Comparison of ENCODE assay signal across 30 cellular contexts in genomic region chr12:13606290-13606689, GRCh38.
A peak's percentile ranks its signal among the peaks of the same experiment; 100 is the strongest.
DNase-seq lines count a peak whose midpoint lies in the region; ATAC-seq and TF ChIP-seq lines count a peak whose summit lies in the region.
"Had no signal": no experiment of that assay in that cellular context is flagged by ENCODE, and none has a peak within 500 bp of the region (broad histone marks: within the 10 kb centered on the region; RNA-seq: fewer than 3 reads in every experiment).

No MANE protein-coding gene starts in this region.

- peaks cover 11% of the 10 kb centered on the region for H3K4me1 Mint-ChIP-seq in glutamatergic neuron (ENCODE audit: low read depth, unreplicated experiment)
- no peaks in the 10 kb centered on the region for H3K4me1 Mint-ChIP-seq in effector memory CD8-positive, alpha-beta T cell (ENCODE audit: low read depth in 2 of 2)

- H3K27ac Mint-ChIP-seq in glutamatergic neuron (ENCODE audit: unreplicated experiment): no peak overlapping the region
- H3K27ac Mint-ChIP-seq in effector memory CD8-positive, alpha-beta T cell: no peak overlapping the region
- H3K27ac Mint-ChIP-seq: activated CD4-positive, alpha-beta memory T cell treated with anti-CD3 and anti-CD28 coated beads for 36 hours; activated naive CD4-positive, alpha-beta T cell treated with anti-CD3 and anti-CD28 coated beads, Interleukin-2, amount 50 U/mL, for 72 hours had no signal

- no peaks in the 10 kb centered on the region for H3K79me2 ChIP-seq in HCT116 (ENCODE audit: insufficient read depth, low read length)

- TF ChIP-seq POLR2A in HCT116 (IDR thresholded peaks at IDR 0.05; ENCODE audit: borderline replicate concordance, extremely low read depth, insufficient read depth, insufficient read length) (no peak), adrenal gland (IDR thresholded peaks at IDR 0.05) (no peak)

- H3K9me2 ChIP-seq in HCT116 (ENCODE audit: insufficient read depth): no peaks in the 10 kb centered on the region

- no peaks in the 10 kb centered on the region for H3K9me3 ChIP-seq in HCT116 (ENCODE audit: control insufficient read depth in 1 of 2, insufficient read depth in 1 of 2, low read depth in 1 of 2, low read length in 2 of 2)
- H3K9me3 ChIP-seq in adrenal gland (replicated peaks in 1 of 3): no peaks in the 10 kb centered on the region
- H3K9me3 ChIP-seq: Caco-2, colonic mucosa, right lobe of liver, upper lobe of left lung had no signal

- peaks cover 5% of the 10 kb centered on the region for H3K36me3 Mint-ChIP-seq in glutamatergic neuron (ENCODE audit: unreplicated experiment)
- H3K36me3 Mint-ChIP-seq in effector memory CD8-positive, alpha-beta T cell (ENCODE audit: insufficient read depth): no peaks in the 10 kb centered on the region
- H3K36me3 Mint-ChIP-seq: activated CD4-positive, alpha-beta memory T cell treated with anti-CD3 and anti-CD28 coated beads for 36 hours; activated naive CD4-positive, alpha-beta T cell treated with anti-CD3 and anti-CD28 coated beads, Interleukin-2, amount 50 U/mL, for 72 hours had no signal

- BruUV-seq in HCT116 (replicated peaks; lab: Mats Ljungman, UMichigan): no TSS peak

- peaks cover 6% of the 10 kb centered on the region for H3K9me3 Mint-ChIP-seq in glutamatergic neuron (ENCODE audit: unreplicated experiment)
- peaks cover 6 to 8% of the 10 kb centered on the region in 2 donors for H3K9me3 Mint-ChIP-seq in effector memory CD8-positive, alpha-beta T cell
- H3K9me3 Mint-ChIP-seq: activated CD4-positive, alpha-beta memory T cell treated with anti-CD3 and anti-CD28 coated beads for 36 hours; activated naive CD4-positive, alpha-beta T cell treated with anti-CD3 and anti-CD28 coated beads, Interleukin-2, amount 50 U/mL, for 72 hours had no signal

- H3K27ac ChIP-seq in HCT116 (ENCODE audit: low read depth, low read length): no peak overlapping the region
- H3K27ac ChIP-seq in adrenal gland: no peak overlapping the region
- H3K27ac ChIP-seq: BLaER1 treated with 17β-estradiol and CSF1 and Interleukin-3, amounts not matched to agents 10 nM and 100 nM; colonic mucosa; right lobe of liver; upper lobe of left lung had no signal

- CTCF ChIA-PET in HCT116 (lab: Charles Lee): no interaction called here

- TF ChIP-seq RAD21 in HCT116 (IDR thresholded peaks at IDR 0.05; ENCODE audit: low read depth): no peak

- ATAC-seq in HCT116 (peak; percentile 57; the same call in 1 of the 2 replicates), GM21390 (IDR thresholded peaks at IDR 0.05; ENCODE audit: unreplicated experiment) (no peak)
- no peak for ATAC-seq in effector memory CD8-positive, alpha-beta T cell (replicated peaks)
- ATAC-seq: activated CD4-positive, CD25-positive, alpha-beta regulatory T cell treated with anti-CD3 and anti-CD28 coated beads, Interleukin-2, amount 50 U/mL, for 24 hours; activated naive CD4-positive, alpha-beta T cell treated with anti-CD3 and anti-CD28 coated beads, Interleukin-2, amount 50 U/mL, for 72 hours; left cardiac atrium; Panc1; right lobe of liver had no signal

- peaks cover 3 to 14% of the 10 kb centered on the region in 2 experiments; a peak in 1 of 4 replicates for H3K4me1 ChIP-seq in HCT116 (ENCODE audit: control insufficient read depth in 1 of 2, insufficient read depth in 2 of 2, low read length in 2 of 2)
- H3K4me1 ChIP-seq in adrenal gland (replicated peaks in 1 of 2): no peaks in the 10 kb centered on the region
- H3K4me1 ChIP-seq: Caco-2, colonic mucosa, right lobe of liver, upper lobe of left lung had no signal

- H3K36me3 ChIP-seq in HCT116 (ENCODE audit: control insufficient read depth in 1 of 2, insufficient read depth in 2 of 2, low read length in 2 of 2): no peaks in the 10 kb centered on the region; a peak in 1 of 4 replicates
- H3K36me3 ChIP-seq in adrenal gland (replicated peaks in 1 of 2): no peaks in the 10 kb centered on the region
- H3K36me3 ChIP-seq: BLaER1 treated with 17β-estradiol and CSF1 and Interleukin-3, amounts not matched to agents 10 nM and 100 nM; colonic mucosa; right lobe of liver; upper lobe of left lung had no signal

- H3K9ac ChIP-seq in HCT116 (ENCODE audit: low read length): no peak overlapping the region
- H3K9ac ChIP-seq: BLaER1 treated with 17β-estradiol and CSF1 and Interleukin-3, amounts not matched to agents 10 nM and 100 nM had no signal

- WGBS in adrenal gland, 4 donors: 48 to 54% (median 49%) methylated on average over 3 to 4 of the region's 4 CpGs

- H3K27me3 ChIP-seq in HCT116 (ENCODE audit: insufficient read depth, low read length) (no peaks in the 10 kb centered on the region), adrenal gland (no peaks in the 10 kb centered on the region)
- H3K27me3 ChIP-seq: BLaER1 treated with 17β-estradiol and CSF1 and Interleukin-3, amounts not matched to agents 10 nM and 100 nM; colonic mucosa; right lobe of liver; upper lobe of left lung had no signal

- H3K27me3 Mint-ChIP-seq in glutamatergic neuron (ENCODE audit: unreplicated experiment): no peaks in the 10 kb centered on the region
- H3K27me3 Mint-ChIP-seq in effector memory CD8-positive, alpha-beta T cell: no peaks in the 10 kb centered on the region
- H3K27me3 Mint-ChIP-seq: activated CD4-positive, alpha-beta memory T cell treated with anti-CD3 and anti-CD28 coated beads for 36 hours had no signal

- H3K4me3 ChIP-seq in HCT116 (replicated peaks in 1 of 2; ENCODE audit: low read depth in 1 of 2, low read length in 2 of 2) (no peak overlapping the region), adrenal gland (no peak overlapping the region)
- H3K4me3 ChIP-seq: BLaER1 treated with 17β-estradiol and CSF1 and Interleukin-3, amounts not matched to agents 10 nM and 100 nM; colonic mucosa; right lobe of liver; upper lobe of left lung had no signal

- peak; percentile 2 for DNase-seq in COLO668 (lab: John Stamatoyannopoulos, UW; ENCODE audit: unreplicated experiment)
- DNase-seq in HCT116 (ENCODE audit: low read depth, low spot score): no peak
- peak; percentile 20 for DNase-seq in NCI-H748 treated with DMSO at 0.1 percent for 48 hours (lab: John Stamatoyannopoulos, UW)
- DNase-seq in glutamatergic neuron: peak; percentile 21
- no peak for DNase-seq in effector memory CD8-positive, alpha-beta T cell
- DNase-seq in adrenal gland: no peak
- DNase-seq: activated CD4-positive, alpha-beta memory T cell treated with anti-CD3 and anti-CD28 coated beads for 36 hours; activated CD8-positive, alpha-beta memory T cell treated with anti-CD3 and anti-CD28 coated beads, Interleukin-2, amount 50 U/mL, for 4 hours; anterior cingulate cortex; colonic mucosa; effector CD8-positive, alpha-beta T cell; erythroblast; head of caudate nucleus; left cardiac atrium; NCI-H1105; NCI-H2029; NCI-H446; posterior cingulate gyrus; right lobe of liver; SHP77 treated with DMSO at 0.1 percent for 48 hours; stimulated activated CD4-positive, alpha-beta T cell treated with anti-CD3 and anti-CD28 coated beads, Interleukin-12 subunit alpha, Interleukin-12 subunit beta, amount 100 ng/mL, for 4 hours; stimulated activated CD4-positive, alpha-beta T cell treated with anti-CD3 and anti-CD28 coated beads, Interleukin-4, amount 100 ng/mL, for 1 hour; SW 1271; upper lobe of left lung had no signal

- H2AFZ ChIP-seq in HCT116 (ENCODE audit: low read depth, low read length, poor library complexity, severe bottlenecking): no peak overlapping the region

- TF ChIP-seq CTCF in HCT116 (IDR thresholded peaks at IDR 0.05 in 2 of 3, conservative IDR thresholded peaks at IDR 0.05 in 1 of 3; ENCODE audit: borderline replicate concordance in 1 of 3, insufficient read depth in 1 of 3, low read depth in 2 of 3, low read length in 2 of 3) (no peak), glutamatergic neuron (IDR thresholded peaks at IDR 0.05; ENCODE audit: partially characterized antibody, unreplicated experiment) (no peak), adrenal gland (IDR thresholded peaks at IDR 0.05) (no peak)

- H3K4me3 Mint-ChIP-seq in glutamatergic neuron (ENCODE audit: unreplicated experiment): no peak overlapping the region
- H3K4me3 Mint-ChIP-seq in effector memory CD8-positive, alpha-beta T cell: no peak overlapping the region
- H3K4me3 Mint-ChIP-seq: activated CD4-positive, alpha-beta memory T cell treated with anti-CD3 and anti-CD28 coated beads for 36 hours had no signal

- POLR2A ChIA-PET in HCT116 (lab: Charles Lee): no interaction called here

- intact Hi-C loops in HCT116 (cut with micrococcal nuclease) (no loop called here), adrenal gland (cut with DNase I) (no loop called here)

- H3K4me2 ChIP-seq in HCT116 (ENCODE audit: low read length): no peak overlapping the region

- no peaks in the 10 kb centered on the region for H4K20me1 ChIP-seq in HCT116 (ENCODE audit: insufficient read depth)
- H4K20me1 ChIP-seq: BLaER1 treated with 17β-estradiol and CSF1 and Interleukin-3, amounts not matched to agents 10 nM and 100 nM had no signal

- RAD21 ChIA-PET in HCT116 (lab: Charles Lee; ENCODE audit: low non-redundant PET in 1 of 2, low total read pairs in 2 of 2, uncharacterized antibody in 2 of 2, unreplicated experiment in 2 of 2): no interaction called here

TF ChIP-seq in HCT116, 20 proteins besides CTCF, POLR2A, EP300 and RAD21:
- TF ChIP-seq POLR2AphosphoS5 (IDR thresholded peaks at IDR 0.05; ENCODE audit: low read depth, low read length) (no peak), ATF3 (IDR thresholded peaks at IDR 0.05) (no peak), ZFX (IDR thresholded peaks at IDR 0.05) (no peak), TCF7L2 (IDR thresholded peaks at IDR 0.05; ENCODE audit: borderline replicate concordance, extremely low read depth, insufficient read depth, insufficient read length) (no peak), CBX3 (IDR thresholded peaks at IDR 0.05; ENCODE audit: low read depth) (no peak), YY1 (IDR thresholded peaks at IDR 0.05; ENCODE audit: extremely low read depth, insufficient replicate concordance, low read depth, low read length) (no peak), EZH2 (IDR thresholded peaks at IDR 0.05) (no peak), EGR1 (IDR thresholded peaks at IDR 0.05; ENCODE audit: low read depth) (no peak), SIN3A (IDR thresholded peaks at IDR 0.05; ENCODE audit: low read depth) (no peak), CEBPB (IDR thresholded peaks at IDR 0.05; ENCODE audit: low read depth) (no peak), ZNF274 (IDR thresholded peaks at IDR 0.05; ENCODE audit: low read depth, low read length) (no peak)
TF ChIP-seq in HCT116: peak in this region for 0.

Comparison
In these comparisons a context has a peak if more than half of its experiments do, and no peak if none do; other contexts are left out.
1. DNase-seq: peak in COLO668 (single experiment), NCI-H748 treated with DMSO at 0.1 percent for 48 hours (single experiment) and glutamatergic neuron (single experiment); none in HCT116 (single experiment), effector memory CD8-positive, alpha-beta T cell (0 of 3) and adrenal gland (0 of 7).